Comparison of ENCODE assay signal across 8 cellular contexts in the genomic region with DNA sequence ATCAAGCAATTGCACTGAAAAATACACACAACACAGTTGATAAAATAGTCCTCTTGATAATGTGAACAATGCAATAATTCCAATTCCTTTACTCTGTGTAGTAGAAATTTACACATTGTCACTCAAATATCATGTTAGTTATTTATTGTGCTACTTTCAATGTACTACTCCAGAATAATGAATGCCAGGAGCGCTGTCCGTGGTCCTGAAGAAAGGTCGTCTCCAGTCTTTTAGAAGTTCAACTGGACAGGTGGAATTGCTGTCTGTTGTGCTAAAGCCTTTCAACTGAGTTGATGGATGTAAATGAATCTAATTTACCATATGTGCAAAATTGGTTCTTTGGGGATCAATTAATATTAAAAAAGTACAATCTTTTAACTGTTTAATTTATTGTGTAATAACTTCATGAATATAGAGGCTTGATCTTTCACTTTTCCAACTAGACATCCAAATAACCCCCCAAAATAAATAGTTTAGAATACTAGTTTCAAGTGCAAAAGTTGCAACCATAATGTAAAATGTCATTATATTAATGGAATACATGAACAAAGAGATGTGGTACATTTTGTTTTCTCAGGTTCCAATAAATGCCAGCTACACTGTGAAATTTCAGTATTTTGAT. TPM values are rescaled to one million over a fixed set of nuclear protein-coding genes. Genes with fewer than 3 reads are reported as not detected.
DNase-seq lines count a peak whose midpoint lies in the region; ATAC-seq and TF ChIP-seq lines count a peak whose summit lies in the region.

No MANE protein-coding gene starts in this region.

- peak; percentile 11 for DNase-seq in NK-92 treated with Interleukin-12 subunit alpha and Interleukin-12 subunit beta, amount 100 ng/mL, for 24 hours (lab: John Stamatoyannopoulos, UW)
- DNase-seq in NK-92 (lab: John Stamatoyannopoulos, UW; ENCODE audit: unreplicated experiment) = no peak
- DNase-seq in NOMO-1 treated with DMSO at 0.1 percent for 48 hours (lab: John Stamatoyannopoulos, UW; ENCODE audit: unreplicated experiment) = peak; percentile 16
- DNase-seq in mammary epithelial cell = peak; percentile 48
- peak in 2 of 3 donors; percentile 61 to 85 for DNase-seq in mucosa of descending colon
- no peak for DNase-seq in hippocampal formation (lab: John Stamatoyannopoulos, UW)
- no peak for DNase-seq in activated effector memory CD4-positive, alpha-beta T cell treated with anti-CD3 and anti-CD28 coated beads, Interleukin-2, amount 50 U/mL, for 16 hours

- ATAC-seq in mucosa of descending colon (no peak), HG02798 (IDR thresholded peaks at IDR 0.05; ENCODE audit: poor library complexity, unreplicated experiment) (no peak)

- peaks cover 12% of the 10 kb centered on the region for H3K4me1 ChIP-seq in mammary epithelial cell (ENCODE audit: insufficient read depth, low read length)
- H3K4me1 ChIP-seq in mucosa of descending colon (ENCODE audit: low read depth) = no peaks in the 10 kb centered on the region

- no peak overlapping the region for H3K4me2 ChIP-seq in mammary epithelial cell (ENCODE audit: insufficient read depth, low read depth, low read length)

- intact Hi-C loops in mammary epithelial cell (cut with micrococcal nuclease) (loop anchor here (10.0 kb wide), 3 partner anchors 248 to 1218 kb away; no protein-coding TSS in a partner anchor), mucosa of descending colon (cut with DNase I, micrococcal nuclease) (no loop called here)

- WGBS in mammary epithelial cell (ENCODE audit: low coverage, missing lambda C conversion rate) = 2% methylated on average over 3 of the region's 3 CpGs

- no peaks in the 10 kb centered on the region for H3K79me2 ChIP-seq in mammary epithelial cell (ENCODE audit: insufficient read depth, low read length)

- H3K9me3 ChIP-seq in mammary epithelial cell (replicated peaks; ENCODE audit: insufficient read depth, low read length) (no peaks in the 10 kb centered on the region), mucosa of descending colon (no peaks in the 10 kb centered on the region)

- H3K9ac ChIP-seq in mammary epithelial cell (ENCODE audit: insufficient read depth, low read length) = no peak overlapping the region

- no peak overlapping the region for H3K4me3 ChIP-seq in mammary epithelial cell (replicated peaks in 1 of 3; ENCODE audit: insufficient read depth in 1 of 3, low read depth in 2 of 3, low read length in 3 of 3)
- no peak overlapping the region for H3K4me3 ChIP-seq in mucosa of descending colon

- no peak overlapping the region for H2AFZ ChIP-seq in mammary epithelial cell (ENCODE audit: low read depth, low read length)

- TF ChIP-seq CTCF in mammary epithelial cell (conservative IDR thresholded peaks at IDR 0.05 in 1 of 2, IDR thresholded peaks at IDR 0.05 in 1 of 2; ENCODE audit: extremely low read depth in 1 of 2, insufficient read depth in 1 of 2, low read depth in 1 of 2, low read length in 2 of 2) (no peak), mucosa of descending colon (IDR thresholded peaks at IDR 0.05) (no peak)

- CTCF ChIA-PET in mammary epithelial cell (lab: Charles Lee; ENCODE audit: low non-redundant PET) = no interaction called here

- no peak overlapping the region for H3K27ac ChIP-seq in mammary epithelial cell (ENCODE audit: insufficient read depth, low read depth, low read length)

- H3K36me3 ChIP-seq in mammary epithelial cell (ENCODE audit: insufficient read depth, low read length) (no peaks in the 10 kb centered on the region), mucosa of descending colon (ENCODE audit: low read depth) (no peaks in the 10 kb centered on the region)

- BruUV-seq in mammary epithelial cell (replicated peaks; lab: Mats Ljungman, UMichigan) = no TSS peak

- peaks cover 24% of the 10 kb centered on the region for H3K27me3 ChIP-seq in mammary epithelial cell (ENCODE audit: insufficient read depth, low read length)

- H4K20me1 ChIP-seq in mammary epithelial cell (ENCODE audit: insufficient read depth, low read length) = no peaks in the 10 kb centered on the region

- in situ Hi-C loops in mammary epithelial cell (cut with MboI; ENCODE audit: low sequenced_read_pairs in 2 of 2) = no loop called here

- dilution Hi-C loops in mammary epithelial cell (cut with HindIII; ENCODE audit: low sequenced_read_pairs) = no loop called here

RNA-seq across cellular contexts. Expression of gene GRIK2, which starts 3.2 kb away (rescaled TPM):
- 1 to 10 TPM; 1.4 to 2.8 TPM for total RNA-seq in mammary epithelial cell
- 0.15 TPM for polyA plus RNA-seq in mammary epithelial cell
- not detected for polyA minus RNA-seq in mammary epithelial cell
- 1 to 10 TPM; 1.3 to 1.8 (median 1.5) TPM for total RNA-seq in mucosa of descending colon

Comparison
In these comparisons a context has a peak if more than half of its experiments do, and no peak if none do; other contexts are left out.
1. DNase-seq: peak in NK-92 treated with Interleukin-12 subunit alpha and Interleukin-12 subunit beta, amount 100 ng/mL, for 24 hours (single experiment), NOMO-1 treated with DMSO at 0.1 percent for 48 hours (single experiment), mammary epithelial cell (single experiment) and mucosa of descending colon (2 of 3); none in NK-92 (single experiment), hippocampal formation (0 of 2) and activated effector memory CD4-positive, alpha-beta T cell treated with anti-CD3 and anti-CD28 coated beads, Interleukin-2, amount 50 U/mL, for 16 hours (single experiment).